ENCODE assay signal across 25 cellular contexts in genomic region chr6:40252531-40253258, GRCh38.
"Had no signal": no experiment of that assay in that cellular context is flagged by ENCODE, and none has a peak within 500 bp of the region (broad histone marks: within the 10 kb centered on the region; RNA-seq: fewer than 3 reads in every experiment).

No MANE protein-coding gene starts in this region.

- H3K36me3 ChIP-seq: colonic mucosa, left ventricle myocardium inferior, sigmoid colon, thoracic aorta, vagina, WERI-Rb-1 had no signal

- DNase-seq: activated CD4-positive, alpha-beta T cell treated with anti-CD3 and anti-CD28 coated beads, Interleukin-2, amount 50 U/mL, for 1 hour; activated CD4-positive, CD25-positive, alpha-beta regulatory T cell treated with anti-CD3 and anti-CD28 coated beads, Interleukin-2, amount 50 U/mL, for 72 hours; activated CD8-positive, alpha-beta T cell treated with anti-CD3 and anti-CD28 coated beads, Interleukin-2, amount 10 ng/mL, durations not matched to agents 7 days and 5 days; activated naive CD4-positive, alpha-beta T cell treated with Interleukin-2 at 50 U/mL for 16 hours; activated naive CD8-positive, alpha-beta T cell treated with anti-CD3 and anti-CD28 coated beads, Interleukin-2, amount 10 ng/mL, durations not matched to agents 7 days and 5 days; amygdala; colonic mucosa; dorsolateral prefrontal cortex; effector memory CD8-positive, alpha-beta T cell; foreskin melanocyte; immature natural killer cell; kidney glomerular epithelial cell; left ventricle myocardium inferior; naive thymus-derived CD8-positive, alpha-beta T cell; retina; sigmoid colon; stimulated activated CD4-positive, alpha-beta T cell treated with anti-CD3 and anti-CD28 coated beads, Interleukin-15, amount 100 ng/mL, for 24 hours; WERI-Rb-1 had no signal

- H3K4me3 ChIP-seq: colonic mucosa, dorsolateral prefrontal cortex, left ventricle myocardium inferior, sigmoid colon, smooth muscle cell, thoracic aorta, vagina had no signal

- H3K9me3 Mint-ChIP-seq: activated naive CD8-positive, alpha-beta T cell treated with anti-CD3 and anti-CD28 coated beads, Interleukin-2, amount 10 ng/mL, durations not matched to agents 7 days and 5 days; activated T-helper 2 cell treated with anti-CD3 and anti-CD28 coated beads, Interferon-gamma antibody, Interleukin-2, Interleukin-4, amounts not matched to agents 10 μg/mL and 5 μg/mL and 100 μg/mL, durations not matched to agents 14 hours and 24 hours and 36 hours; effector memory CD8-positive, alpha-beta T cell; naive thymus-derived CD8-positive, alpha-beta T cell; stimulated activated memory B cell treated with anti-CD40 and anti-IgM and Interleukin-4, amounts not matched to agents 10 μg/mL and 1 μg/mL and 100 μg/mL, for 72 hours; type B pancreatic cell had no signal

- H3K36me3 Mint-ChIP-seq: activated naive CD8-positive, alpha-beta T cell treated with anti-CD3 and anti-CD28 coated beads, Interleukin-2, amount 10 ng/mL, durations not matched to agents 7 days and 5 days; immature natural killer cell; naive thymus-derived CD8-positive, alpha-beta T cell; stimulated activated memory B cell treated with anti-CD40 and anti-IgM and Interleukin-4, amounts not matched to agents 10 μg/mL and 1 μg/mL and 100 μg/mL, for 72 hours; type B pancreatic cell had no signal

- H3K27ac ChIP-seq: colonic mucosa, dorsolateral prefrontal cortex, left ventricle myocardium inferior, sigmoid colon, thoracic aorta, vagina, WERI-Rb-1 had no signal

- H3K4me1 Mint-ChIP-seq: activated naive CD8-positive, alpha-beta T cell treated with anti-CD3 and anti-CD28 coated beads, Interleukin-2, amount 10 ng/mL, durations not matched to agents 7 days and 5 days; immature natural killer cell had no signal

- H3K4me1 ChIP-seq: colonic mucosa, left ventricle myocardium inferior, sigmoid colon, vagina had no signal

- H3K4me3 Mint-ChIP-seq: activated CD8-positive, alpha-beta T cell treated with anti-CD3 and anti-CD28 coated beads, Interleukin-2, amount 10 ng/mL, durations not matched to agents 7 days and 5 days; activated naive CD8-positive, alpha-beta T cell treated with anti-CD3 and anti-CD28 coated beads, Interleukin-2, amount 10 ng/mL, durations not matched to agents 7 days and 5 days; effector memory CD8-positive, alpha-beta T cell; immature natural killer cell; naive thymus-derived CD8-positive, alpha-beta T cell; stimulated activated memory B cell treated with anti-CD40 and anti-IgM and Interleukin-4, amounts not matched to agents 10 μg/mL and 1 μg/mL and 100 μg/mL, for 72 hours; type B pancreatic cell had no signal

- H3K27me3 Mint-ChIP-seq: stimulated activated memory B cell treated with anti-CD40 and anti-IgM and Interleukin-4, amounts not matched to agents 10 μg/mL and 1 μg/mL and 100 μg/mL, for 72 hours had no signal

- H3K9me3 ChIP-seq: colonic mucosa, left ventricle myocardium inferior, sigmoid colon, thoracic aorta, vagina had no signal

- ATAC-seq: activated CD8-positive, alpha-beta T cell treated with anti-CD3 and anti-CD28 coated beads, Interleukin-2, amount 10 ng/mL, durations not matched to agents 7 days and 5 days; effector memory CD8-positive, alpha-beta T cell; naive thymus-derived CD8-positive, alpha-beta T cell; stimulated activated memory B cell treated with anti-CD40 and anti-IgM and Interleukin-4, amounts not matched to agents 10 μg/mL and 1 μg/mL and 100 μg/mL, for 72 hours had no signal

- H3K27me3 ChIP-seq: colonic mucosa, sigmoid colon, vagina had no signal

- H3K27ac Mint-ChIP-seq: activated CD8-positive, alpha-beta T cell treated with anti-CD3 and anti-CD28 coated beads, Interleukin-2, amount 10 ng/mL, durations not matched to agents 7 days and 5 days; activated naive CD8-positive, alpha-beta T cell treated with anti-CD3 and anti-CD28 coated beads, Interleukin-2, amount 10 ng/mL, durations not matched to agents 7 days and 5 days; activated T-helper 2 cell treated with anti-CD3 and anti-CD28 coated beads, Interferon-gamma antibody, Interleukin-2, Interleukin-4, amounts not matched to agents 10 μg/mL and 5 μg/mL and 100 μg/mL, durations not matched to agents 14 hours and 24 hours and 36 hours; effector memory CD8-positive, alpha-beta T cell; immature natural killer cell; naive thymus-derived CD8-positive, alpha-beta T cell; progenitor cell of endocrine pancreas; stimulated activated memory B cell treated with anti-CD40 and anti-IgM and Interleukin-4, amounts not matched to agents 10 μg/mL and 1 μg/mL and 100 μg/mL, for 72 hours; type B pancreatic cell had no signal

- H3K4me2 ChIP-seq: smooth muscle cell had no signal
